13 cellular contexts compared by ENCODE assay signal in genomic region chr1:228148971-228149340, GRCh38. TPM values are rescaled to one million over a fixed set of nuclear protein-coding genes. Genes with fewer than 3 reads are reported as not detected.
DNase-seq lines count a peak whose midpoint lies in the region; ATAC-seq, FAIRE-seq and TF ChIP-seq lines count a peak whose summit lies in the region.
"Had no signal": no experiment of that assay in that cellular context is flagged by ENCODE, and none has a peak within 500 bp of the region (broad histone marks: within the 10 kb centered on the region; RNA-seq: fewer than 3 reads in every experiment).

No MANE protein-coding gene starts in this region.

- H2BK12ac ChIP-seq in trophoblast cell (ENCODE audit: low read length), result peak overlapping the region; percentile 13

- H3K27ac ChIP-seq in HepG2 (ENCODE audit: extremely low read length, insufficient read depth, low read length) (peak overlapping the region; percentile 73), right lobe of liver (peak overlapping the region in 1 of 3 donors; percentile 22), heart right ventricle (peak overlapping the region; percentile 67 to 91 (median 85)), trophoblast cell (ENCODE audit: low read depth, low read length) (peak overlapping the region; percentile 15), vagina (peak overlapping the region; percentile 89)

- peak overlapping the region; percentile 80 for H2AK5ac ChIP-seq in trophoblast cell (ENCODE audit: low read length)

- H3K4ac ChIP-seq in trophoblast cell (ENCODE audit: low read depth, low read length), result no peak overlapping the region

- CTCF ChIA-PET in HepG2 (lab: Yijun Ruan, JAX; ENCODE audit: low intra/inter-chr PET ratio, low total read pairs), result no interaction called here

- in situ Hi-C loops in HepG2 (cut with HindIII; ENCODE audit: extremely low pct_ligation_motif_present, low pct_unique_long_range_greater_than_20kb), result no loop called here

- H2AFZ ChIP-seq in HepG2 (ENCODE audit: low read length) (no peak overlapping the region), trophoblast cell (ENCODE audit: insufficient read depth, low read length, poor library complexity) (no peak overlapping the region)

- peak overlapping the region; percentile 62 for H3K14ac ChIP-seq in trophoblast cell (ENCODE audit: low read length)

- H3K9me3 ChIP-seq in HepG2 (ENCODE audit: low read length) (no peaks in the 10 kb centered on the region), right lobe of liver (no peaks in the 10 kb centered on the region), heart right ventricle (no peaks in the 10 kb centered on the region), trophoblast cell (ENCODE audit: insufficient read depth, low read depth, low read length) (peaks cover 4% of the 10 kb centered on the region), vagina (no peaks in the 10 kb centered on the region)

- WGBS in HepG2 (ENCODE audit: low lambda C conversion rate), result 100% methylated on average over 1 of the region's 8 CpGs
- WGBS in right lobe of liver (ENCODE audit: insufficient coverage, low coverage, low lambda C conversion rate, missing lambda C conversion rate), result no CpG with 5 or more reads among the region's 8 CpGs
- 73 to 74% methylated on average over 8 of the region's 8 CpGs for WGBS in heart right ventricle, 2 donors
- WGBS in trophoblast cell (ENCODE audit: extremely low coverage, insufficient coverage, insufficient read length), result no CpG with 5 or more reads among the region's 8 CpGs

- no peak for TF ChIP-seq EP300 in HepG2 (IDR thresholded peaks at IDR 0.05; ENCODE audit: low read depth in 2 of 2, low read length in 2 of 2)
- no peak for TF ChIP-seq EP300 in HepG2 (CRISPR knock-in tag; IDR thresholded peaks at IDR 0.05; ENCODE audit: borderline replicate concordance)

- H4K91ac ChIP-seq in trophoblast cell (ENCODE audit: low read depth, low read length), result peak overlapping the region; percentile 63

- peak overlapping the region; percentile 82 for H3K18ac ChIP-seq in trophoblast cell (ENCODE audit: low read length)

- H3K4me1 ChIP-seq in HepG2 (ENCODE audit: insufficient read depth, low read length) (peaks cover 43% of the 10 kb centered on the region), right lobe of liver (no peaks in the 10 kb centered on the region), heart right ventricle (peaks cover 31 to 80% (median 58%) of the 10 kb centered on the region in 9 donors), trophoblast cell (ENCODE audit: control insufficient read depth in 1 of 2, insufficient read depth in 2 of 2, low read length in 2 of 2) (peaks cover 22 to 23% of the 10 kb centered on the region in 2 experiments), vagina (peaks cover 73% of the 10 kb centered on the region)

- DNase-seq in HepG2 (ENCODE audit: low spot score), result no peak
- DNase-seq in right lobe of liver, result no peak
- DNase-seq in heart right ventricle, result peak in 1 of 2 donors; percentile 15
- DNase-seq in trophoblast cell, result no peak
- DNase-seq in vagina (ENCODE audit: extremely low spot score in 2 of 2), result no peak
- no peak for DNase-seq in NCI-H1694 treated with DMSO at 0.1 percent for 48 hours (lab: John Stamatoyannopoulos, UW)
- DNase-seq in foreskin fibroblast, result no peak
- DNase-seq: activated CD4-positive, alpha-beta T cell treated with anti-CD3 and anti-CD28 coated beads, Interleukin-2, amount 10 ng/mL, durations not matched to agents 24 days and 14 days; activated naive CD4-positive, alpha-beta T cell; cortex of kidney; DND-41; stimulated activated CD4-positive, alpha-beta T cell treated with anti-CD3 and anti-CD28 coated beads, Interleukin-12 subunit alpha, Interleukin-12 subunit beta, amount 100 ng/mL, for 4 hours had no signal

- no TSS peak for BruUV-seq in HepG2 (replicated peaks; lab: Mats Ljungman, UMichigan)

- no peak for FAIRE-seq in HepG2 (lab: Jason Lieb, UNC)

- peak overlapping the region; percentile 35 for H2BK120ac ChIP-seq in trophoblast cell (ENCODE audit: insufficient read depth, low read length, poor library complexity)

- H3K4me3 ChIP-seq in HepG2 (replicated peaks in 1 of 3; ENCODE audit: insufficient read depth in 1 of 3, low read depth in 2 of 3, low read length in 3 of 3) (peak overlapping the region in 1 of 3 experiments; percentile 78; a peak in 1 of 6 replicates), right lobe of liver (no peak overlapping the region), heart right ventricle (peak overlapping the region in 4 of 10 donors; percentile 8 to 49 (median 44)), trophoblast cell (ENCODE audit: low read depth, low read length) (no peak overlapping the region), vagina (no peak overlapping the region), foreskin fibroblast (ENCODE audit: low read depth in 1 of 2, low read length in 2 of 2) (no peak overlapping the region)

- peaks cover 14% of the 10 kb centered on the region; the same call in 1 of the 2 replicates for H4K20me1 ChIP-seq in HepG2 (ENCODE audit: insufficient read depth, low read length)

- no peak overlapping the region for H2BK5ac ChIP-seq in trophoblast cell (ENCODE audit: low read depth, low read length, poor library complexity)

- H3K9ac ChIP-seq in HepG2 (ENCODE audit: insufficient read depth, low read depth, low read length), result peak overlapping the region; percentile 77
- no peak overlapping the region for H3K9ac ChIP-seq in trophoblast cell (ENCODE audit: low read length)

- no peak for ATAC-seq in HepG2
- ATAC-seq in right lobe of liver, result no peak
- peak in 2 of 8 donors; percentile 0 to 1 for ATAC-seq in heart right ventricle
- no peak for ATAC-seq in HG03565 (IDR thresholded peaks at IDR 0.05; ENCODE audit: unreplicated experiment)

- H4K12ac ChIP-seq in trophoblast cell (ENCODE audit: low read depth, low read length), result peak overlapping the region; percentile 13

- H4K8ac ChIP-seq in trophoblast cell (ENCODE audit: low read depth, low read length), result peak overlapping the region; percentile 66

- no peak overlapping the region for H3K23ac ChIP-seq in trophoblast cell (ENCODE audit: low read length)

- TF ChIP-seq CTCF in HepG2 (CRISPR knock-in tag; IDR thresholded peaks at IDR 0.05) (no peak), right lobe of liver (IDR thresholded peaks at IDR 0.05) (no peak), heart right ventricle (IDR thresholded peaks at IDR 0.05) (no peak), vagina (IDR thresholded peaks at IDR 0.05) (no peak), foreskin fibroblast (IDR thresholded peaks at IDR 0.05; ENCODE audit: low read depth, low read length) (no peak)

- H3K4me2 ChIP-seq in HepG2 (ENCODE audit: low read depth, low read length) (peak overlapping the region; percentile 96), trophoblast cell (ENCODE audit: low read length) (no peak overlapping the region)

- TF ChIP-seq RAD21 in HepG2 (CRISPR knock-in tag; IDR thresholded peaks at IDR 0.05), result no peak

- no peak for TF ChIP-seq POLR2A in HepG2 (IDR thresholded peaks at IDR 0.05; ENCODE audit: insufficient read depth in 1 of 2, low read depth in 2 of 2, low read length in 2 of 2)
- TF ChIP-seq POLR2A in right lobe of liver (IDR thresholded peaks at IDR 0.05), result no peak
- TF ChIP-seq POLR2A in vagina (IDR thresholded peaks at IDR 0.05), result no peak

- H3K36me3 ChIP-seq in HepG2 (replicated peaks in 1 of 2; ENCODE audit: control insufficient read depth in 1 of 2, insufficient read depth in 2 of 2, low read length in 2 of 2), result peaks cover 2 to 17% of the 10 kb centered on the region in 2 experiments; a peak in 4 of 5 replicates
- peaks cover 0 to 9% (median 4%) of the 10 kb centered on the region in 4 donors for H3K36me3 ChIP-seq in right lobe of liver
- peaks cover 0 to 53% (median 5%) of the 10 kb centered on the region in 9 donors for H3K36me3 ChIP-seq in heart right ventricle
- peaks cover 37 to 42% of the 10 kb centered on the region in 2 experiments for H3K36me3 ChIP-seq in trophoblast cell (ENCODE audit: control insufficient read depth in 1 of 2, insufficient read depth in 2 of 2, low read length in 2 of 2)
- H3K36me3 ChIP-seq in vagina, result peaks cover 0 to 16% of the 10 kb centered on the region in 2 donors

- peaks cover 11% of the 10 kb centered on the region for H3K79me1 ChIP-seq in trophoblast cell (ENCODE audit: low read length)

- H3K27me3 ChIP-seq in HepG2 (ENCODE audit: control insufficient read depth in 1 of 2, insufficient read depth in 2 of 2, low read length in 2 of 2) (no peaks in the 10 kb centered on the region), right lobe of liver (no peaks in the 10 kb centered on the region), heart right ventricle (no peaks in the 10 kb centered on the region), trophoblast cell (ENCODE audit: insufficient read depth, low read length) (no peaks in the 10 kb centered on the region), vagina (no peaks in the 10 kb centered on the region)

- intact Hi-C loops in HepG2 (cut with micrococcal nuclease; ENCODE audit: unreplicated experiment) (no loop called here), right lobe of liver (cut with DNase I) (no loop called here), heart right ventricle (cut with DNase I) (no loop called here), vagina (cut with DNase I) (no loop called here)

- POLR2A ChIA-PET in HepG2 (lab: Yijun Ruan, JAX), result interaction anchor here (0.6 to 7.9 kb wide), 5 partner anchors 8 to 17 kb away, joined by 4 to 72 read pairs (median 5); partner anchors contain the start of genes GUK1 and IBA57

- H3K79me2 ChIP-seq in HepG2 (ENCODE audit: insufficient read depth, low read length) (peaks cover 28% of the 10 kb centered on the region), trophoblast cell (ENCODE audit: control insufficient read depth, insufficient read depth, low read length, poor library complexity) (peaks cover 3% of the 10 kb centered on the region)

RNA-seq across cellular contexts. Expression of gene GJC2, which starts 0.8 kb away (rescaled TPM):
- total RNA-seq in HepG2 (2016; rRNA removed; fragmentation: Illumina TruSeq; extraction: Trizol), result 1.6 and 3.8 TPM in 2 replicates
- 0.79 and 1.0 TPM in 2 replicates for total RNA-seq in HepG2 (2016; cell fraction: cytosol; rRNA removed; fragmentation: Illumina TruSeq; extraction: Trizol; ENCODE audit: low read depth)
- total RNA-seq in HepG2 (2016; cell fraction: insoluble cytoplasmic fraction; rRNA removed; fragmentation: Illumina TruSeq; extraction: Trizol), result 1.5 and 3.8 TPM in 2 replicates
- 1.4 and 2.0 TPM in 2 replicates for total RNA-seq in HepG2 (2016; cell fraction: membrane; rRNA removed; fragmentation: Illumina TruSeq; extraction: Trizol)
- 2.3 and 2.4 TPM in 2 replicates for total RNA-seq in HepG2 (2016; cell fraction: nucleus; rRNA removed; fragmentation: Illumina TruSeq; extraction: Trizol)
- 1.6 and 2.5 TPM in 2 replicates for polyA plus RNA-seq in HepG2 (2011; rRNA removed)
- polyA plus RNA-seq in HepG2 (2011; cell fraction: cytosol; rRNA removed), result 1.4 and 3.3 TPM in 2 replicates
- polyA plus RNA-seq in HepG2 (2011; cell fraction: nucleus; rRNA removed), result 3.1 and 3.8 TPM in 2 replicates
- polyA plus RNA-seq in HepG2 (2012), result 2.5 and 2.9 TPM in 2 replicates
- 0.48 and 0.51 TPM in 2 replicates for polyA plus RNA-seq in HepG2 (2016; cell fraction: cytosol; fragmentation: Illumina TruSeq; extraction: Trizol; ENCODE audit: low read depth)
- polyA plus RNA-seq in HepG2 (2016; cell fraction: insoluble cytoplasmic fraction; fragmentation: Illumina TruSeq; extraction: Trizol; ENCODE audit: low read depth), result 1.7 and 1.8 TPM in 2 replicates
- 1.2 and 1.3 TPM in 2 replicates for polyA plus RNA-seq in HepG2 (2016; cell fraction: membrane; fragmentation: Illumina TruSeq; extraction: Trizol; ENCODE audit: low read depth)
- 3.1 and 3.7 TPM in 2 replicates for polyA plus RNA-seq in HepG2 (2016; cell fraction: nucleus; fragmentation: Illumina TruSeq; extraction: Trizol; ENCODE audit: insufficient read depth, low read depth)
- 0.65 and 7.9 TPM in 2 replicates for polyA minus RNA-seq in HepG2 (2011; rRNA and poly(A)+ RNA removed; ENCODE audit: low replicate concordance)
- polyA minus RNA-seq in HepG2 (2011; cell fraction: cytosol; rRNA and poly(A)+ RNA removed), result 2.4 and 5.1 TPM in 2 replicates
- polyA minus RNA-seq in HepG2 (2011; cell fraction: nucleus; rRNA and poly(A)+ RNA removed), result 2.4 and 2.7 TPM in 2 replicates
- total RNA-seq in right lobe of liver, result under 1 TPM in 5 of 6 experiments, not detected in 1; 0.12 to 0.44 (median 0.16) TPM
- 1 to 10 TPM in 7 of 10 donors, under 1 TPM in 3; 0.61 to 1.5 (median 1.2) TPM for total RNA-seq in heart right ventricle
- polyA plus RNA-seq in heart right ventricle, result 1 to 10 TPM; 1.0 to 1.4 TPM
- polyA plus RNA-seq in trophoblast cell (2013), result 0.38 and 0.51 TPM in 2 replicates
- total RNA-seq in vagina, result 4.4 TPM

RNA-seq across cellular contexts. Expression of gene GUK1, which starts 8.9 kb away (rescaled TPM):
- total RNA-seq in HepG2 (2016; rRNA removed; fragmentation: Illumina TruSeq; extraction: Trizol), result 82.7 and 116 TPM in 2 replicates
- 772 and 776 TPM in 2 replicates for total RNA-seq in HepG2 (2016; cell fraction: cytosol; rRNA removed; fragmentation: Illumina TruSeq; extraction: Trizol; ENCODE audit: low read depth)
- 78.9 and 120 TPM in 2 replicates for total RNA-seq in HepG2 (2016; cell fraction: insoluble cytoplasmic fraction; rRNA removed; fragmentation: Illumina TruSeq; extraction: Trizol)
- 448 and 476 TPM in 2 replicates for total RNA-seq in HepG2 (2016; cell fraction: membrane; rRNA removed; fragmentation: Illumina TruSeq; extraction: Trizol)
- 51.4 and 56.9 TPM in 2 replicates for total RNA-seq in HepG2 (2016; cell fraction: nucleus; rRNA removed; fragmentation: Illumina TruSeq; extraction: Trizol)
- polyA plus RNA-seq in HepG2 (2011; rRNA removed), result 154 and 205 TPM in 2 replicates
- 228 and 301 TPM in 2 replicates for polyA plus RNA-seq in HepG2 (2011; cell fraction: cytosol; rRNA removed)
- 387 and 492 TPM in 2 replicates for polyA plus RNA-seq in HepG2 (2011; cell fraction: nucleus; rRNA removed)
- 58.4 and 85.4 TPM in 2 replicates for polyA plus RNA-seq in HepG2 (2012)
- 764 and 775 TPM in 2 replicates for polyA plus RNA-seq in HepG2 (2016; cell fraction: cytosol; fragmentation: Illumina TruSeq; extraction: Trizol; ENCODE audit: low read depth)
- 78.9 and 87.4 TPM in 2 replicates for polyA plus RNA-seq in HepG2 (2016; cell fraction: insoluble cytoplasmic fraction; fragmentation: Illumina TruSeq; extraction: Trizol; ENCODE audit: low read depth)
- polyA plus RNA-seq in HepG2 (2016; cell fraction: membrane; fragmentation: Illumina TruSeq; extraction: Trizol; ENCODE audit: low read depth), result 402 and 423 TPM in 2 replicates
- polyA plus RNA-seq in HepG2 (2016; cell fraction: nucleus; fragmentation: Illumina TruSeq; extraction: Trizol; ENCODE audit: insufficient read depth, low read depth), result 119 and 120 TPM in 2 replicates
- polyA minus RNA-seq in HepG2 (2011; rRNA and poly(A)+ RNA removed; ENCODE audit: low replicate concordance), result 81.2 and 86.5 TPM in 2 replicates
- polyA minus RNA-seq in HepG2 (2011; cell fraction: cytosol; rRNA and poly(A)+ RNA removed), result 31.2 and 41.7 TPM in 2 replicates
- 52.1 and 60.5 TPM in 2 replicates for polyA minus RNA-seq in HepG2 (2011; cell fraction: nucleus; rRNA and poly(A)+ RNA removed)
- 100 to 1,000 TPM in 4 of 6 experiments, 10 to 100 TPM in 2; 78.0 to 235 (median 108) TPM for total RNA-seq in right lobe of liver
- 100 to 1,000 TPM; 121 to 207 (median 159) TPM for total RNA-seq in heart right ventricle
- 100 to 1,000 TPM; 275 to 474 TPM for polyA plus RNA-seq in heart right ventricle
- polyA plus RNA-seq in trophoblast cell (2013), result 235 and 242 TPM in 2 replicates
- 299 TPM for total RNA-seq in vagina

RNA-seq across cellular contexts. Expression of gene IBA57, which starts 16.6 kb away (rescaled TPM):
- total RNA-seq in HepG2 (2016; rRNA removed; fragmentation: Illumina TruSeq; extraction: Trizol) (9.7 and 10.2 TPM in 2 replicates), right lobe of liver (1 to 10 TPM; 5.1 to 8.0 (median 6.1) TPM), heart right ventricle (10 to 100 TPM in 9 of 10 donors, 1 to 10 TPM in 1; 9.3 to 20.3 (median 17.2) TPM), vagina (3.4 TPM)
- total RNA-seq in HepG2 (2016; cell fraction: cytosol; rRNA removed; fragmentation: Illumina TruSeq; extraction: Trizol; ENCODE audit: low read depth), result 0.81 and 1.6 TPM in 2 replicates
- total RNA-seq in HepG2 (2016; cell fraction: insoluble cytoplasmic fraction; rRNA removed; fragmentation: Illumina TruSeq; extraction: Trizol), result 8.3 and 9.2 TPM in 2 replicates
- total RNA-seq in HepG2 (2016; cell fraction: membrane; rRNA removed; fragmentation: Illumina TruSeq; extraction: Trizol), result 2.3 and 3.6 TPM in 2 replicates
- total RNA-seq in HepG2 (2016; cell fraction: nucleus; rRNA removed; fragmentation: Illumina TruSeq; extraction: Trizol), result 3.8 and 4.7 TPM in 2 replicates
- polyA plus RNA-seq in HepG2 (2011; rRNA removed) (2.3 and 4.2 TPM in 2 replicates), heart right ventricle (1 to 10 TPM; 2.8 to 6.7 TPM)
- polyA plus RNA-seq in HepG2 (2011; cell fraction: cytosol; rRNA removed), result 1.7 and 3.8 TPM in 2 replicates
- 3.6 and 5.6 TPM in 2 replicates for polyA plus RNA-seq in HepG2 (2011; cell fraction: nucleus; rRNA removed)
- 2.1 and 2.8 TPM in 2 replicates for polyA plus RNA-seq in HepG2 (2012)
- 0.59 and 1.2 TPM in 2 replicates for polyA plus RNA-seq in HepG2 (2016; cell fraction: cytosol; fragmentation: Illumina TruSeq; extraction: Trizol; ENCODE audit: low read depth)
- polyA plus RNA-seq in HepG2 (2016; cell fraction: insoluble cytoplasmic fraction; fragmentation: Illumina TruSeq; extraction: Trizol; ENCODE audit: low read depth), result 7.5 and 7.6 TPM in 2 replicates
- 2.2 and 2.3 TPM in 2 replicates for polyA plus RNA-seq in HepG2 (2016; cell fraction: membrane; fragmentation: Illumina TruSeq; extraction: Trizol; ENCODE audit: low read depth)
- 4.3 and 5.9 TPM in 2 replicates for polyA plus RNA-seq in HepG2 (2016; cell fraction: nucleus; fragmentation: Illumina TruSeq; extraction: Trizol; ENCODE audit: insufficient read depth, low read depth)
- 2.7 and 11.4 TPM in 2 replicates for polyA minus RNA-seq in HepG2 (2011; rRNA and poly(A)+ RNA removed; ENCODE audit: low replicate concordance)
- polyA minus RNA-seq in HepG2 (2011; cell fraction: cytosol; rRNA and poly(A)+ RNA removed), result 3.1 and 4.6 TPM in 2 replicates
- polyA minus RNA-seq in HepG2 (2011; cell fraction: nucleus; rRNA and poly(A)+ RNA removed), result 3.7 and 5.7 TPM in 2 replicates
- 1.2 and 1.4 TPM in 2 replicates for polyA plus RNA-seq in trophoblast cell (2013)

RNA-seq across cellular contexts. Expression of gene MRPL55, which starts 39.9 kb away (rescaled TPM):
- 92.9 and 97.9 TPM in 2 replicates for total RNA-seq in HepG2 (2016; rRNA removed; fragmentation: Illumina TruSeq; extraction: Trizol)
- 49.0 and 60.3 TPM in 2 replicates for total RNA-seq in HepG2 (2016; cell fraction: cytosol; rRNA removed; fragmentation: Illumina TruSeq; extraction: Trizol; ENCODE audit: low read depth)
- 86.6 and 104 TPM in 2 replicates for total RNA-seq in HepG2 (2016; cell fraction: insoluble cytoplasmic fraction; rRNA removed; fragmentation: Illumina TruSeq; extraction: Trizol)
- 54.0 and 72.4 TPM in 2 replicates for total RNA-seq in HepG2 (2016; cell fraction: membrane; rRNA removed; fragmentation: Illumina TruSeq; extraction: Trizol)
- 52.4 and 56.0 TPM in 2 replicates for total RNA-seq in HepG2 (2016; cell fraction: nucleus; rRNA removed; fragmentation: Illumina TruSeq; extraction: Trizol)
- 58.6 and 74.8 TPM in 2 replicates for polyA plus RNA-seq in HepG2 (2011; rRNA removed)
- 43.3 and 107 TPM in 2 replicates for polyA plus RNA-seq in HepG2 (2011; cell fraction: cytosol; rRNA removed)
- 195 and 229 TPM in 2 replicates for polyA plus RNA-seq in HepG2 (2011; cell fraction: nucleus; rRNA removed)
- polyA plus RNA-seq in HepG2 (2012), result 31.6 and 40.6 TPM in 2 replicates
- 37.6 and 50.2 TPM in 2 replicates for polyA plus RNA-seq in HepG2 (2016; cell fraction: cytosol; fragmentation: Illumina TruSeq; extraction: Trizol; ENCODE audit: low read depth)
- polyA plus RNA-seq in HepG2 (2016; cell fraction: insoluble cytoplasmic fraction; fragmentation: Illumina TruSeq; extraction: Trizol; ENCODE audit: low read depth), result 96.5 and 99.2 TPM in 2 replicates
- 41.3 and 57.8 TPM in 2 replicates for polyA plus RNA-seq in HepG2 (2016; cell fraction: membrane; fragmentation: Illumina TruSeq; extraction: Trizol; ENCODE audit: low read depth)
- 81.1 and 106 TPM in 2 replicates for polyA plus RNA-seq in HepG2 (2016; cell fraction: nucleus; fragmentation: Illumina TruSeq; extraction: Trizol; ENCODE audit: insufficient read depth, low read depth)
- polyA minus RNA-seq in HepG2 (2011; rRNA and poly(A)+ RNA removed; ENCODE audit: low replicate concordance), result 52.6 and 85.2 TPM in 2 replicates
- polyA minus RNA-seq in HepG2 (2011; cell fraction: cytosol; rRNA and poly(A)+ RNA removed), result 25.1 and 31.5 TPM in 2 replicates
- polyA minus RNA-seq in HepG2 (2011; cell fraction: nucleus; rRNA and poly(A)+ RNA removed), result 29.2 and 32.2 TPM in 2 replicates
- 10 to 100 TPM; 24.2 to 75.9 (median 38.0) TPM for total RNA-seq in right lobe of liver
- 10 to 100 TPM; 38.0 to 65.2 (median 46.3) TPM for total RNA-seq in heart right ventricle
- 100 to 1,000 TPM; 113 to 174 TPM for polyA plus RNA-seq in heart right ventricle
- polyA plus RNA-seq in trophoblast cell (2013), result 87.0 and 91.4 TPM in 2 replicates
- 73.7 TPM for total RNA-seq in vagina

RNA-seq across cellular contexts. Expression of gene C1orf35, which starts 45.8 kb away (rescaled TPM):
- total RNA-seq in HepG2 (2016; rRNA removed; fragmentation: Illumina TruSeq; extraction: Trizol) (14.2 and 19.3 TPM in 2 replicates), right lobe of liver (1 to 10 TPM; 3.4 to 6.3 (median 5.2) TPM), heart right ventricle (10 to 100 TPM in 1 of 10 donors, 1 to 10 TPM in 9; 5.6 to 10.6 (median 6.3) TPM), vagina (14.7 TPM)
- 3.6 and 3.9 TPM in 2 replicates for total RNA-seq in HepG2 (2016; cell fraction: cytosol; rRNA removed; fragmentation: Illumina TruSeq; extraction: Trizol; ENCODE audit: low read depth)
- total RNA-seq in HepG2 (2016; cell fraction: insoluble cytoplasmic fraction; rRNA removed; fragmentation: Illumina TruSeq; extraction: Trizol), result 12.7 and 19.3 TPM in 2 replicates
- 5.2 and 7.7 TPM in 2 replicates for total RNA-seq in HepG2 (2016; cell fraction: membrane; rRNA removed; fragmentation: Illumina TruSeq; extraction: Trizol)
- total RNA-seq in HepG2 (2016; cell fraction: nucleus; rRNA removed; fragmentation: Illumina TruSeq; extraction: Trizol), result 10.2 and 14.8 TPM in 2 replicates
- polyA plus RNA-seq in HepG2 (2011; rRNA removed) (8.1 and 8.8 TPM in 2 replicates), heart right ventricle (10 to 100 TPM; 11.3 to 15.7 TPM)
- polyA plus RNA-seq in HepG2 (2011; cell fraction: cytosol; rRNA removed), result 5.5 and 9.0 TPM in 2 replicates
- polyA plus RNA-seq in HepG2 (2011; cell fraction: nucleus; rRNA removed), result 34.5 and 36.2 TPM in 2 replicates
- 6.8 and 7.0 TPM in 2 replicates for polyA plus RNA-seq in HepG2 (2012)
- polyA plus RNA-seq in HepG2 (2016; cell fraction: cytosol; fragmentation: Illumina TruSeq; extraction: Trizol; ENCODE audit: low read depth), result 2.9 and 3.3 TPM in 2 replicates
- 14.4 and 15.4 TPM in 2 replicates for polyA plus RNA-seq in HepG2 (2016; cell fraction: insoluble cytoplasmic fraction; fragmentation: Illumina TruSeq; extraction: Trizol; ENCODE audit: low read depth)
- 4.2 TPM in 2 replicates for polyA plus RNA-seq in HepG2 (2016; cell fraction: membrane; fragmentation: Illumina TruSeq; extraction: Trizol; ENCODE audit: low read depth)
- 35.0 and 36.9 TPM in 2 replicates for polyA plus RNA-seq in HepG2 (2016; cell fraction: nucleus; fragmentation: Illumina TruSeq; extraction: Trizol; ENCODE audit: insufficient read depth, low read depth)
- polyA minus RNA-seq in HepG2 (2011; rRNA and poly(A)+ RNA removed; ENCODE audit: low replicate concordance), result 3.9 and 4.2 TPM in 2 replicates
- polyA minus RNA-seq in HepG2 (2011; cell fraction: cytosol; rRNA and poly(A)+ RNA removed), result 1.2 and 2.6 TPM in 2 replicates
- polyA minus RNA-seq in HepG2 (2011; cell fraction: nucleus; rRNA and poly(A)+ RNA removed), result 2.7 and 3.4 TPM in 2 replicates
- polyA plus RNA-seq in trophoblast cell (2013), result 17.6 and 18.1 TPM in 2 replicates
